ENCODE assay signal across 21 cellular contexts in the genomic region with DNA sequence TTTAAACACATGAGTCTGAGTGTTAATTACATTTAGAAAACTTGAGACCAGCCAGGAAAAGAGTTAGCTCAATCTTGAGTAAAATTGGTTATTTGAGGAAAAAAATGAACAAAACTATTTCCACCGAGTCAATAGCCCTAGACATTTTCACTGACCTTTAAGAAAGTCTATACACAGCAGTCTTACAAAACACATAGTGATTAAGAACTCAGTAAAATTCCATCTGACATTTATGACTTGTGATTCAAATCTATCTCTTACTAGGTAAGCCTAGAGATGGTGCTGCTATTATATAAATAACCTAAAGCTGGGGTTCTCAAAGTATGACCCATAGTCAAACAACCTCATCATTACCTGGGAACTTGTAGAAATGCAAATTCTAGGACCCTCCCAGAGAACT.
"Had no signal": no experiment of that assay in that cellular context is flagged by ENCODE, and none has a peak within 500 bp of the region (broad histone marks: within the 10 kb centered on the region; RNA-seq: fewer than 3 reads in every experiment).

No MANE protein-coding gene starts in this region.

- H3K4me3 ChIP-seq: dorsolateral prefrontal cortex, heart right ventricle, mucosa of descending colon, pancreas, prostate gland, right lobe of liver, suprapubic skin, tibial nerve, upper lobe of right lung, vagina had no signal

- H3K4me3 Mint-ChIP-seq: naive thymus-derived CD8-positive, alpha-beta T cell; stimulated activated effector memory CD8-positive, alpha-beta T cell treated with anti-CD3 and anti-CD28 coated beads, Interleukin-12 subunit alpha, Interleukin-12 subunit beta, amount 100 ng/mL, for 72 hours had no signal

- H3K4me1 Mint-ChIP-seq: naive thymus-derived CD8-positive, alpha-beta T cell; stimulated activated effector memory CD8-positive, alpha-beta T cell treated with anti-CD3 and anti-CD28 coated beads, Interleukin-12 subunit alpha, Interleukin-12 subunit beta, amount 100 ng/mL, for 72 hours had no signal

- DNase-seq: cortex of kidney; dorsolateral prefrontal cortex; effector CD8-positive, alpha-beta T cell; heart right ventricle; hypothalamus; islet precursor cell; mammary epithelial cell; mucosa of descending colon; naive thymus-derived CD8-positive, alpha-beta T cell; pancreas; right lobe of liver; stimulated activated CD4-positive, alpha-beta T cell treated with anti-CD3 and anti-CD28 coated beads, Interleukin-4, amount 100 ng/mL, for 1 hour; stimulated activated CD8-positive, alpha-beta memory T cell treated with anti-CD3 and anti-CD28 coated beads, Interleukin-4, amount 100 ng/mL, for 48 hours; stimulated activated naive CD8-positive, alpha-beta T cell treated with anti-CD3 and anti-CD28 coated beads, Interleukin-15, Interleukin-2, amounts not matched to agents 100 U/mL and 50 U/mL, for 24 hours; upper lobe of right lung had no signal

- H3K36me3 Mint-ChIP-seq: naive thymus-derived CD8-positive, alpha-beta T cell; stimulated activated effector memory CD8-positive, alpha-beta T cell treated with anti-CD3 and anti-CD28 coated beads, Interleukin-12 subunit alpha, Interleukin-12 subunit beta, amount 100 ng/mL, for 72 hours had no signal

- ATAC-seq: heart right ventricle; left lobe of liver; mucosa of descending colon; naive thymus-derived CD8-positive, alpha-beta T cell; pancreas; right lobe of liver; stimulated activated effector memory CD8-positive, alpha-beta T cell treated with anti-CD3 and anti-CD28 coated beads, Interleukin-12 subunit alpha, Interleukin-12 subunit beta, amount 100 ng/mL, for 72 hours; stimulated activated naive CD8-positive, alpha-beta T cell treated with anti-CD3 and anti-CD28 coated beads, Interleukin-15, Interleukin-2, amounts not matched to agents 100 U/mL and 50 U/mL, for 24 hours; upper lobe of right lung had no signal

- H3K27ac Mint-ChIP-seq: naive thymus-derived CD8-positive, alpha-beta T cell; stimulated activated effector memory CD8-positive, alpha-beta T cell treated with anti-CD3 and anti-CD28 coated beads, Interleukin-12 subunit alpha, Interleukin-12 subunit beta, amount 100 ng/mL, for 72 hours had no signal

- H3K9me3 Mint-ChIP-seq: stimulated activated effector memory CD8-positive, alpha-beta T cell treated with anti-CD3 and anti-CD28 coated beads, Interleukin-12 subunit alpha, Interleukin-12 subunit beta, amount 100 ng/mL, for 72 hours had no signal
